ENCODE assay signal across 9 cellular contexts in the genomic region with DNA sequence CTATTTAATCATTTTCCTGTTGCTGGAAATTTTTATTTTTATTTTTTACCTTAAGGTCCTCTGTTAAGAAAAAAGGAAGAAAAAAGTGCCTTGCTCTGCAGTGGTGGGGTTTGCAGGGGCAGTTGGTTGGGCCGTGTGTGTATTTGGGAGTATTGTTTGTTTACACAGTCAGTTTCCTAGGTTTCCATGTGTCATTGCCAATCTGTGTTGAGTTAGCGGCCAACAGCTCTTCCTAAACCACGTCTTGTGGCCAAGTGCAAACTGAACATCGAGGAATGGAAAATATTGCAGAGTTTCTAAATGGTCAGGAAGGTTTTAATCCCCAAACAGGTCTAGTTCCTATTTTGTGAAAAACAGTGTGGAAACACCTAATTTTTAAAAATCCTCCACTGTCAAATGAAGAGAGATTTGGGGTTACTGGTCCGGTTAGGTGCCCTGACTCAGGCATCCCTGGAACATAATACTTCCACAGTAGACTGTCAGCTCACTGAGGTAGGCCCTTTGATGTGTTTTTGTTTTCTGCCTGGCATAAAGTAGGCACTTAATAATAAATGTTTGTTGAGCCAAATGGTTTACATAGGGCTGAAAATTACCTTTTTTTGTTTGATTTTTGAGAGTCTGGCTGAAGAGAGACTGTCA.
DNase-seq lines count a peak whose midpoint lies in the region; ATAC-seq and TF ChIP-seq lines count a peak whose summit lies in the region.
"Had no signal": no experiment of that assay in that cellular context is flagged by ENCODE, and none has a peak within 500 bp of the region (broad histone marks: within the 10 kb centered on the region; RNA-seq: fewer than 3 reads in every experiment).

No MANE protein-coding gene starts in this region.

- TF ChIP-seq CTCF in fibroblast of mammary gland (conservative IDR thresholded peaks at IDR 0.05; ENCODE audit: control insufficient read depth, insufficient read depth, low read depth, low read length): no peak

- H3K4me3 ChIP-seq in fibroblast of mammary gland (ENCODE audit: control insufficient read depth, low read depth, low read length): no peak overlapping the region

- DNase-seq in GM04504 (ENCODE audit: low read depth) (peak; percentile 25), NCI-H748 (lab: John Stamatoyannopoulos, UW; ENCODE audit: unreplicated experiment) (peak; percentile 96), fibroblast of mammary gland (ENCODE audit: low read depth) (peak; percentile 95), retina (peak; percentile 24), GOT3 (lab: John Stamatoyannopoulos, UW) (no peak), dedifferentiated amniotic fluid mesenchymal stem cell (ENCODE audit: extremely low spot score) (no peak)
- DNase-seq in activated CD4-positive, alpha-beta T cell treated with anti-CD3 and anti-CD28 coated beads for 1 hour: no peak
- DNase-seq: natural killer cell had no signal

- ATAC-seq in GM21786 (IDR thresholded peaks at IDR 0.05; ENCODE audit: unreplicated experiment): no peak
- ATAC-seq: natural killer cell had no signal

Comparison
In these comparisons a context has a peak if more than half of its experiments do, and no peak if none do; other contexts are left out.
1. DNase-seq: peak in GM04504 (single experiment), NCI-H748 (single experiment), fibroblast of mammary gland (single experiment) and retina (single experiment); none in GOT3 (single experiment), dedifferentiated amniotic fluid mesenchymal stem cell (single experiment) and activated CD4-positive, alpha-beta T cell treated with anti-CD3 and anti-CD28 coated beads for 1 hour (single experiment).